Comparison of ENCODE assay signal across 15 cellular contexts in the genomic region with DNA sequence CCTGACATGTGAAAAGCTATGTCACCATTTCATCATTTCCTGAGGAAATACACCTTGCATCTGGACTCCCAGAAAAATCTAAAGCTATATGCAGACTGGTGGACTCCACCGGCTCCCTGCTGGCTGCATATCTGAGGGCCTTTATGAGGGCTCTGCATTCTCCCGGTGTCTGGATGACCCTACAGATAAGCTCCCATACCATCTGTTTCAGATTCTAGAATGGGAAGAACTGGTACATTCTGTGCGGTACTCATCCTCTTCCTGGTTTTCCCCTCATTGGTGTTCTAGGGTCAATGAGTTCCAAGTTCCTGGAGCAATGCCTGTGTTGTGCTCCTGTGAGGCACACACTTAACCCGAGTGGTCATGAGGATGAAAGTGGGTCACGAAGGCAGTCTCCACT.
DNase-seq lines count a peak whose midpoint lies in the region; ATAC-seq and TF ChIP-seq lines count a peak whose summit lies in the region.
"Had no signal": no experiment of that assay in that cellular context is flagged by ENCODE, and none has a peak within 500 bp of the region (broad histone marks: within the 10 kb centered on the region; RNA-seq: fewer than 3 reads in every experiment).

No MANE protein-coding gene starts in this region.

- peaks cover 11% of the 10 kb centered on the region for H3K79me1 ChIP-seq in trophoblast cell (ENCODE audit: low read length)

- peak overlapping the region; percentile 84 for H3K18ac ChIP-seq in trophoblast cell (ENCODE audit: low read length)

- no peak overlapping the region for H2BK12ac ChIP-seq in trophoblast cell (ENCODE audit: low read length)

- no peak for TF ChIP-seq POLR2A in esophagus squamous epithelium (IDR thresholded peaks at IDR 0.05)

- H3K23ac ChIP-seq in trophoblast cell (ENCODE audit: low read length), result no peak overlapping the region

- H3K9ac ChIP-seq in trophoblast cell (ENCODE audit: low read length), result no peak overlapping the region

- no peak overlapping the region for H2AK5ac ChIP-seq in trophoblast cell (ENCODE audit: low read length)

- no peak overlapping the region for H4K91ac ChIP-seq in trophoblast cell (ENCODE audit: low read depth, low read length)

- intact Hi-C loops in left ventricle myocardium inferior (cut with micrococcal nuclease) (no loop called here), left cardiac atrium (cut with DNase I) (loop anchor here in 1 of 2 donors (5.0 kb wide), 1 partner anchor 51 kb away; no protein-coding TSS in a partner anchor), esophagus squamous epithelium (cut with DNase I) (no loop called here), upper lobe of right lung (cut with DNase I) (no loop called here)

- H3K79me2 ChIP-seq in trophoblast cell (ENCODE audit: control insufficient read depth, insufficient read depth, low read length, poor library complexity), result peaks cover 1% of the 10 kb centered on the region

- H3K4me1 ChIP-seq in left ventricle myocardium inferior, result peaks cover 99% of the 10 kb centered on the region
- peaks cover 0 to 77% (median 40%) of the 10 kb centered on the region in 3 donors for H3K4me1 ChIP-seq in esophagus squamous epithelium
- H3K4me1 ChIP-seq in trophoblast cell (ENCODE audit: control insufficient read depth in 1 of 2, insufficient read depth in 2 of 2, low read length in 2 of 2), result peaks cover 16 to 25% of the 10 kb centered on the region in 2 experiments
- peaks cover 34% of the 10 kb centered on the region for H3K4me1 ChIP-seq in upper lobe of right lung

- peak overlapping the region; percentile 49 for H4K8ac ChIP-seq in trophoblast cell (ENCODE audit: low read depth, low read length)

- H3K4me3 ChIP-seq in left ventricle myocardium inferior, result no peak overlapping the region
- H3K4me3 ChIP-seq in esophagus squamous epithelium, result no peak overlapping the region
- H3K4me3 ChIP-seq in trophoblast cell (ENCODE audit: low read depth, low read length), result no peak overlapping the region
- no peak overlapping the region for H3K4me3 ChIP-seq in upper lobe of right lung
- H3K4me3 ChIP-seq: SJCRH30 had no signal

- H4K12ac ChIP-seq in trophoblast cell (ENCODE audit: low read depth, low read length), result no peak overlapping the region

- H3K14ac ChIP-seq in trophoblast cell (ENCODE audit: low read length), result peak overlapping the region; percentile 68

- H3K27ac ChIP-seq in left ventricle myocardium inferior (replicated peaks), result peak overlapping the region; percentile 92
- peak overlapping the region in 3 of 4 donors; percentile 72 to 91 (median 77) for H3K27ac ChIP-seq in esophagus squamous epithelium
- no peak overlapping the region for H3K27ac ChIP-seq in trophoblast cell (ENCODE audit: low read depth, low read length)
- no peak overlapping the region for H3K27ac ChIP-seq in upper lobe of right lung
- H3K27ac ChIP-seq: SJCRH30 had no signal

- WGBS in esophagus squamous epithelium, 2 donors, result 74 to 75% methylated on average over 4 of the region's 5 CpGs
- no CpG with 5 or more reads among the region's 5 CpGs for WGBS in trophoblast cell (ENCODE audit: extremely low coverage, insufficient coverage, insufficient read length)

- no peak overlapping the region for H3K4me2 ChIP-seq in trophoblast cell (ENCODE audit: low read length)

- H3K27me3 ChIP-seq in left ventricle myocardium inferior (ENCODE audit: low read depth), result no peaks in the 10 kb centered on the region
- H3K27me3 ChIP-seq in esophagus squamous epithelium, result no peaks in the 10 kb centered on the region
- no peaks in the 10 kb centered on the region for H3K27me3 ChIP-seq in trophoblast cell (ENCODE audit: insufficient read depth, low read length)
- H3K27me3 ChIP-seq in upper lobe of right lung, result no peaks in the 10 kb centered on the region
- H3K27me3 ChIP-seq: SJCRH30 had no signal

- H3K9me3 ChIP-seq in left ventricle myocardium inferior (replicated peaks) (no peaks in the 10 kb centered on the region), esophagus squamous epithelium (no peaks in the 10 kb centered on the region), trophoblast cell (ENCODE audit: insufficient read depth, low read depth, low read length) (peaks cover 2% of the 10 kb centered on the region), upper lobe of right lung (no peaks in the 10 kb centered on the region)
- H3K9me3 ChIP-seq: SJCRH30 had no signal

- TF ChIP-seq CTCF in left ventricle myocardium inferior (IDR thresholded peaks at IDR 0.05; ENCODE audit: borderline replicate concordance) (no peak), esophagus squamous epithelium (IDR thresholded peaks at IDR 0.05) (no peak), upper lobe of right lung (IDR thresholded peaks at IDR 0.05) (no peak)

- peak overlapping the region; percentile 73 for H2BK120ac ChIP-seq in trophoblast cell (ENCODE audit: insufficient read depth, low read length, poor library complexity)

- H3K4ac ChIP-seq in trophoblast cell (ENCODE audit: low read depth, low read length), result peak overlapping the region; percentile 43

- no peak overlapping the region for H2BK5ac ChIP-seq in trophoblast cell (ENCODE audit: low read depth, low read length, poor library complexity)

- H3K36me3 ChIP-seq in left ventricle myocardium inferior, result peaks cover 11% of the 10 kb centered on the region
- H3K36me3 ChIP-seq in esophagus squamous epithelium, result no peaks in the 10 kb centered on the region
- H3K36me3 ChIP-seq in trophoblast cell (ENCODE audit: control insufficient read depth in 1 of 2, insufficient read depth in 2 of 2, low read length in 2 of 2), result peaks cover 26 to 29% of the 10 kb centered on the region in 2 experiments
- H3K36me3 ChIP-seq in upper lobe of right lung, result no peaks in the 10 kb centered on the region

- DNase-seq in left ventricle myocardium inferior, result no peak
- DNase-seq in left cardiac atrium, result no peak
- no peak for DNase-seq in esophagus squamous epithelium (lab: John Stamatoyannopoulos, UW)
- no peak for DNase-seq in trophoblast cell
- DNase-seq in upper lobe of right lung, result no peak
- no peak for DNase-seq in activated CD4-positive, alpha-beta T cell treated with anti-CD3 and anti-CD28 coated beads for 1 hour
- no peak for DNase-seq in epidermal melanocyte (ENCODE audit: insufficient read length, low spot score)
- DNase-seq in stimulated activated CD4-positive, alpha-beta T cell treated with anti-CD3 and anti-CD28 coated beads, Interleukin-4, amount 100 ng/mL, for 1 hour, result no peak
- DNase-seq: activated CD4-positive, alpha-beta T cell treated with anti-CD3 and anti-CD28 coated beads, Interleukin-2, amount 50 U/mL, for 4 hours; amygdala; naive thymus-derived CD4-positive, alpha-beta T cell; NCI-H1105; SJCRH30 had no signal

- ATAC-seq in left cardiac atrium (no peak), upper lobe of right lung (peak; percentile 6)
- ATAC-seq: activated T-helper 17 cell treated with anti-CD3 and anti-CD28 coated beads, Interleukin-2, amount 50 U/mL, for 72 hours; naive thymus-derived CD4-positive, alpha-beta T cell; stimulated activated effector memory CD8-positive, alpha-beta T cell treated with anti-CD3 and anti-CD28 coated beads, Interleukin-12 subunit alpha, Interleukin-12 subunit beta, amount 100 ng/mL, for 72 hours had no signal

- H2AFZ ChIP-seq in trophoblast cell (ENCODE audit: insufficient read depth, low read length, poor library complexity), result no peak overlapping the region

Comparison
In these comparisons a context has a peak if more than half of its experiments do, and no peak if none do; other contexts are left out.
1. H3K27ac ChIP-seq: peak in left ventricle myocardium inferior (single experiment) and esophagus squamous epithelium (3 of 4); none in trophoblast cell (single experiment) and upper lobe of right lung (single experiment).